9 cellular contexts compared by ENCODE assay signal in genomic region chr13:19052931-19053330, GRCh38.
"Had no signal": no experiment of that assay in that cellular context is flagged by ENCODE, and none has a peak within 500 bp of the region (broad histone marks: within the 10 kb centered on the region; RNA-seq: fewer than 3 reads in every experiment).

No MANE protein-coding gene starts in this region.

- H3K4me3 Mint-ChIP-seq: GM23338, H9, HFFc6 had no signal

- H3K4me2 ChIP-seq: GM23338 had no signal

- H3K9ac ChIP-seq: GM23248 had no signal

- H3K9me3 ChIP-seq: HAP-1 had no signal

- H2AFZ ChIP-seq: GM23248, GM23338 had no signal

- DNase-seq: GM23248, GOT3, H7, H9, HCEC 1CT, HFFc6 had no signal

- H3K4me1 ChIP-seq: HAP-1 had no signal

- H3K4me1 Mint-ChIP-seq: GM23338, H9 had no signal

- ATAC-seq: GM23338, HCT116 had no signal

- H3K36me3 ChIP-seq: HAP-1 had no signal

- H3K4me3 ChIP-seq: GM23248, GM23338, HAP-1 had no signal

- H3K27ac Mint-ChIP-seq: GM23338, H9, HFFc6 had no signal

- H3K9me3 Mint-ChIP-seq: GM23338 had no signal

- H3K27ac ChIP-seq: GM23248 had no signal
